34 cellular contexts compared by ENCODE assay signal in the genomic region with DNA sequence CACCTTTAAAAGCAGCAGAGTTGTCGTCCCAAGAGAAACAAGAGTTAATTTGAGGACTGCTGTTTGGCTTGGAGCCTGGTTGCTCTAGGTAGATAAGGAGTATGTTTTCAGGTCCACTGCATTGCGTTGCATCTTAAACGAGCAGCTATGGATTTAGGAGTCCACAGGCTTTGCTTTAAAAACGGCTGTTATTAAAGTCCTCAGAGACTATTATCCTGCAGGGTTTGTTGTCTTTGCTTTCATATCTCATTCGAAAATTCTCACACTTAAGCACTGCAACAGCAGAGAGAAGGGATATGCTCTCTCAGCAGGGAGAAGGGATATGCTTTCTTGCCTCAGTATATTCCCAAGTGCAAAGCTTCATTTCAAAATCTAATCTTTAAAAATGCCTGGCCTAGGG.
"Had no signal": no experiment of that assay in that cellular context is flagged by ENCODE, and none has a peak within 500 bp of the region (broad histone marks: within the 10 kb centered on the region; RNA-seq: fewer than 3 reads in every experiment).

No MANE protein-coding gene starts in this region.

- H3K4me2 ChIP-seq: KMS-11 had no signal

- H3K27ac ChIP-seq: KMS-11 had no signal

- H3K9ac ChIP-seq: KMS-11 had no signal

- H3K4me3 ChIP-seq: MG63 had no signal

- H3K27me3 ChIP-seq: MG63 had no signal

- H3K9me3 ChIP-seq: MG63 had no signal

- DNase-seq: Karpas-422, Kasumi-1, KG1, MG63, MM.1S, MV-4-11, NCI-H1048, NCI-H1092, NCI-H1092 treated with DMSO at 0.1 percent for 48 hours, NCI-H1105, NCI-H1105 treated with DMSO at 0.1 percent for 48 hours, NCI-H1417, NCI-H1417 treated with DMSO at 0.1 percent for 48 hours, NCI-H1436, NCI-H1436 treated with DMSO at 0.1 percent for 48 hours, NCI-H146, NCI-H1694, NCI-H1694 treated with DMSO at 0.1 percent for 48 hours, NCI-H187, NCI-H187 treated with DMSO at 0.1 percent for 48 hours, NCI-H1930, NCI-H2029, NCI-H2029 treated with DMSO at 0.1 percent for 48 hours, NCI-H2081, NCI-H2081 treated with DMSO at 0.1 percent for 48 hours, NCI-H2107, NCI-H2171, NCI-H2171 treated with DMSO at 0.1 percent for 48 hours, NCI-H2227 treated with DMSO at 0.1 percent for 48 hours, NCI-H226, NCI-H345, NCI-H446, NCI-H446 treated with DMSO at 0.1 percent for 48 hours had no signal

- H3K36me3 ChIP-seq: MG63 had no signal
